In genomic region chr1:50783286-50783685, GRCh38 we compare ENCODE assay signal across 21 cellular contexts.
DNase-seq lines count a peak whose midpoint lies in the region; TF ChIP-seq lines count a peak whose summit lies in the region.
"Had no signal": no experiment of that assay in that cellular context is flagged by ENCODE, and none has a peak within 500 bp of the region (broad histone marks: within the 10 kb centered on the region; RNA-seq: fewer than 3 reads in every experiment).

No MANE protein-coding gene starts in this region.

- no peak overlapping the region for H3K4me3 Mint-ChIP-seq in activated naive CD4-positive, alpha-beta T cell treated with anti-CD3 and anti-CD28 coated beads, Interleukin-2, amount 10 ng/mL, durations not matched to agents 7 days and 5 days
- H3K4me3 Mint-ChIP-seq: activated B cell treated with CpG ODN at 0.5 μM for 24 hours; stimulated activated effector memory CD8-positive, alpha-beta T cell treated with anti-CD3 and anti-CD28 coated beads, Interleukin-12 subunit alpha, Interleukin-12 subunit beta, amount 100 ng/mL, for 72 hours had no signal

- H3K36me3 ChIP-seq in suprapubic skin (peaks cover 36% of the 10 kb centered on the region), transverse colon (peaks cover 0 to 4% (median 0%) of the 10 kb centered on the region in 4 donors)

- CTCF ChIA-PET in activated naive CD4-positive, alpha-beta T cell treated with anti-CD3 and anti-CD28 coated beads, Interleukin-2, amount 10 ng/mL, durations not matched to agents 7 days and 5 days (lab: Charles Lee): interaction anchor here (2.3 kb wide), 1 partner anchor 8 kb away, joined by 10 read pairs; no protein-coding TSS in a partner anchor

- H3K9me3 Mint-ChIP-seq in activated naive CD4-positive, alpha-beta T cell treated with anti-CD3 and anti-CD28 coated beads, Interleukin-2, amount 10 ng/mL, durations not matched to agents 7 days and 5 days: no peaks in the 10 kb centered on the region
- H3K9me3 Mint-ChIP-seq: activated B cell treated with CpG ODN at 0.5 μM for 24 hours; activated T-helper 2 cell treated with anti-CD3 and anti-CD28 coated beads, Interferon-gamma antibody, Interleukin-2, Interleukin-4, amounts not matched to agents 10 μg/mL and 5 μg/mL and 100 μg/mL, durations not matched to agents 14 hours and 24 hours and 36 hours; stimulated activated effector memory CD8-positive, alpha-beta T cell treated with anti-CD3 and anti-CD28 coated beads, Interleukin-12 subunit alpha, Interleukin-12 subunit beta, amount 100 ng/mL, for 72 hours; T-cell had no signal

- no peaks in the 10 kb centered on the region for H3K4me1 ChIP-seq in suprapubic skin
- H3K4me1 ChIP-seq in transverse colon: peaks cover 0 to 3% (median 0%) of the 10 kb centered on the region in 4 donors
- H3K4me1 ChIP-seq: left lung, parathyroid adenoma had no signal

- H3K27me3 ChIP-seq in suprapubic skin (no peaks in the 10 kb centered on the region), transverse colon (no peaks in the 10 kb centered on the region)
- H3K27me3 ChIP-seq: left lung, MG63, tibial nerve had no signal

- TF ChIP-seq EP300 in suprapubic skin (IDR thresholded peaks at IDR 0.05): no peak
- TF ChIP-seq EP300 in transverse colon (IDR thresholded peaks at IDR 0.05; ENCODE audit: low read depth): no peak

- H3K4me3 ChIP-seq in fibroblast of villous mesenchyme (ENCODE audit: low read depth, low read length) (peak overlapping the region; percentile 48), suprapubic skin (peak overlapping the region; percentile 9), transverse colon (peak overlapping the region in 1 of 4 donors; percentile 10)
- H3K4me3 ChIP-seq: left lung, MG63 had no signal

- H3K27me3 Mint-ChIP-seq in activated naive CD4-positive, alpha-beta T cell treated with anti-CD3 and anti-CD28 coated beads, Interleukin-2, amount 10 ng/mL, durations not matched to agents 7 days and 5 days: no peaks in the 10 kb centered on the region
- H3K27me3 Mint-ChIP-seq: activated B cell treated with CpG ODN at 0.5 μM for 24 hours, T-cell had no signal

- H3K9me3 ChIP-seq in suprapubic skin (no peaks in the 10 kb centered on the region), transverse colon (no peaks in the 10 kb centered on the region)
- H3K9me3 ChIP-seq: left lung, tibial nerve had no signal

- peaks cover 26% of the 10 kb centered on the region for H3K36me3 Mint-ChIP-seq in activated naive CD4-positive, alpha-beta T cell treated with anti-CD3 and anti-CD28 coated beads, Interleukin-2, amount 10 ng/mL, durations not matched to agents 7 days and 5 days

- TF ChIP-seq POLR2A in suprapubic skin (IDR thresholded peaks at IDR 0.05) (no peak), transverse colon (IDR thresholded peaks at IDR 0.05) (no peak)

- H3K27ac ChIP-seq in suprapubic skin (no peak overlapping the region), transverse colon (no peak overlapping the region), substantia nigra (ENCODE audit: low read depth, low read length, poor library complexity, severe bottlenecking) (no peak overlapping the region)
- H3K27ac ChIP-seq: left lung, parathyroid adenoma, tibial nerve had no signal

- no peak for DNase-seq in activated naive CD4-positive, alpha-beta T cell treated with anti-CD3 and anti-CD28 coated beads, Interleukin-2, amount 10 ng/mL, durations not matched to agents 7 days and 5 days
- no peak for DNase-seq in activated naive CD4-positive, alpha-beta T cell (lab: John Stamatoyannopoulos, UW)
- peak; percentile 6 for DNase-seq in RPMI7951 (ENCODE audit: low read depth)
- peak; percentile 56 for DNase-seq in fibroblast of villous mesenchyme (ENCODE audit: low read depth)
- no peak for DNase-seq in suprapubic skin (ENCODE audit: low spot score in 2 of 2)
- DNase-seq in transverse colon: no peak
- DNase-seq in substantia nigra (lab: John Stamatoyannopoulos, UW): no peak
- no peak for DNase-seq in mesenteric fat pad (ENCODE audit: low spot score)
- DNase-seq: 8988T; activated B cell treated with CpG ODN at 0.5 μM for 24 hours; aorta; EL; left lung; MG63; NCI-H187 treated with DMSO at 0.1 percent for 48 hours; stimulated activated CD4-positive, alpha-beta T cell treated with anti-CD3 and anti-CD28 coated beads, Interleukin-12 subunit alpha, Interleukin-12 subunit beta, amount 100 ng/mL, for 4 hours; T-cell had no signal

- peak overlapping the region; percentile 60 for H3K27ac Mint-ChIP-seq in activated naive CD4-positive, alpha-beta T cell treated with anti-CD3 and anti-CD28 coated beads, Interleukin-2, amount 10 ng/mL, durations not matched to agents 7 days and 5 days
- H3K27ac Mint-ChIP-seq: activated B cell treated with CpG ODN at 0.5 μM for 24 hours; activated T-helper 2 cell treated with anti-CD3 and anti-CD28 coated beads, Interferon-gamma antibody, Interleukin-2, Interleukin-4, amounts not matched to agents 10 μg/mL and 5 μg/mL and 100 μg/mL, durations not matched to agents 14 hours and 24 hours and 36 hours; stimulated activated effector memory CD8-positive, alpha-beta T cell treated with anti-CD3 and anti-CD28 coated beads, Interleukin-12 subunit alpha, Interleukin-12 subunit beta, amount 100 ng/mL, for 72 hours; T-cell had no signal

- peaks cover 9% of the 10 kb centered on the region for H3K4me1 Mint-ChIP-seq in activated naive CD4-positive, alpha-beta T cell treated with anti-CD3 and anti-CD28 coated beads, Interleukin-2, amount 10 ng/mL, durations not matched to agents 7 days and 5 days

- in situ Hi-C loops in transverse colon (cut with MboI; ENCODE audit: low pct_ligation_motif_present in 1 of 4, low pct_unique_long_range_greater_than_20kb in 1 of 4, low sequenced_read_pairs in 3 of 4): loop anchor here in 1 of 4 donors (10.0 kb wide), 1 partner anchor 412 kb away; no protein-coding TSS in a partner anchor

- intact Hi-C loops in transverse colon (cut with DNase I; ENCODE audit: low total_unique reads): no loop called here

- TF ChIP-seq CTCF in fibroblast of villous mesenchyme (IDR thresholded peaks at IDR 0.05; ENCODE audit: insufficient read depth, low read depth, low read length) (no peak), suprapubic skin (IDR thresholded peaks at IDR 0.05) (no peak), transverse colon (IDR thresholded peaks at IDR 0.05) (no peak)

- 88% methylated on average over 9 of the region's 9 CpGs for WGBS in suprapubic skin
- 84 to 86% methylated on average over 4 to 9 of the region's 9 CpGs for WGBS in transverse colon (ENCODE audit: low coverage in 1 of 2), 2 donors

Comparison
In these comparisons a context has a peak if more than half of its experiments do, and no peak if none do; other contexts are left out.
1. DNase-seq: peak in RPMI7951 (single experiment) and fibroblast of villous mesenchyme (single experiment); none in activated naive CD4-positive, alpha-beta T cell treated with anti-CD3 and anti-CD28 coated beads, Interleukin-2, amount 10 ng/mL, durations not matched to agents 7 days and 5 days (single experiment), activated naive CD4-positive, alpha-beta T cell (0 of 4), suprapubic skin (0 of 2), transverse colon (single experiment), substantia nigra (0 of 49) and mesenteric fat pad (single experiment).